Comparison of ENCODE assay signal across 1 cellular context in genomic region chr19:556611-557382, GRCh38.
TF ChIP-seq lines count a peak whose summit lies in the region.

No MANE protein-coding gene starts in this region.

TF ChIP-seq in HepG2, 621 proteins besides CTCF, POLR2A, EP300 and RAD21 (continued from another document and continues in another):
- peak; percentile 26; the same call in 1 of the 2 replicates for TF ChIP-seq ZFY (CRISPR knock-in tag; IDR thresholded peaks at IDR 0.05)
- TF ChIP-seq RBFOX2 (IDR thresholded peaks at IDR 0.05; ENCODE audit: low read depth, low read length) = no peak
- TF ChIP-seq TBX2 (CRISPR knock-in tag; IDR thresholded peaks at IDR 0.05; ENCODE audit: borderline replicate concordance) = no peak
- no peak for TF ChIP-seq JARID2 (CRISPR knock-in tag; IDR thresholded peaks at IDR 0.05; ENCODE audit: insufficient replicate concordance)
- no peak for TF ChIP-seq ZNF660 (CRISPR knock-in tag; IDR thresholded peaks at IDR 0.05; ENCODE audit: borderline replicate concordance, low read depth)
- no peak for TF ChIP-seq KMT2A (CRISPR knock-in tag; IDR thresholded peaks at IDR 0.05)
- no peak for TF ChIP-seq ZBTB46 (CRISPR knock-in tag; IDR thresholded peaks at IDR 0.05; ENCODE audit: borderline replicate concordance)
- TF ChIP-seq FIP1L1 (IDR thresholded peaks at IDR 0.05; ENCODE audit: borderline replicate concordance, insufficient read depth, low read depth, low read length) = no peak
- 0 out of 2 replicates have a peak, but pooled peaks have one; percentile 33 for TF ChIP-seq ZBTB14 (CRISPR knock-in tag; IDR thresholded peaks at IDR 0.05)
- no peak for TF ChIP-seq CREB3 (CRISPR knock-in tag; IDR thresholded peaks at IDR 0.05)
- TF ChIP-seq ZNF775 (CRISPR knock-in tag; IDR thresholded peaks at IDR 0.05; ENCODE audit: borderline replicate concordance) = no peak
- TF ChIP-seq ZNF484 (CRISPR knock-in tag; IDR thresholded peaks at IDR 0.05; ENCODE audit: borderline replicate concordance, low read depth) = no peak; the same call in 1 of the 2 replicates
- TF ChIP-seq PHF8 (CRISPR knock-in tag; IDR thresholded peaks at IDR 0.05) = no peak
- no peak for TF ChIP-seq FOSL1 (CRISPR knock-in tag; IDR thresholded peaks at IDR 0.05; ENCODE audit: borderline replicate concordance)
- TF ChIP-seq THYN1 (CRISPR knock-in tag; IDR thresholded peaks at IDR 0.05; ENCODE audit: borderline replicate concordance, low read depth) = no peak
- TF ChIP-seq ZNF224 (CRISPR knock-in tag; IDR thresholded peaks at IDR 0.05) = no peak
- no peak for TF ChIP-seq ZNF207 (IDR thresholded peaks at IDR 0.05; ENCODE audit: borderline replicate concordance)
- TF ChIP-seq ZNF841 (CRISPR knock-in tag; IDR thresholded peaks at IDR 0.05; ENCODE audit: borderline replicate concordance) = no peak
- TF ChIP-seq ZNF597 (CRISPR knock-in tag; IDR thresholded peaks at IDR 0.05) = no peak
- TF ChIP-seq ZNF672 (CRISPR knock-in tag; IDR thresholded peaks at IDR 0.05) = no peak
- no peak for TF ChIP-seq SNRNP70 (IDR thresholded peaks at IDR 0.05; ENCODE audit: low read depth, low read length)
- no peak for TF ChIP-seq ZC3H4 (CRISPR knock-in tag; IDR thresholded peaks at IDR 0.05; ENCODE audit: borderline replicate concordance)
- no peak; the same call in 1 of the 2 replicates for TF ChIP-seq PITX1 (CRISPR knock-in tag; IDR thresholded peaks at IDR 0.05)
- TF ChIP-seq MTF2 (CRISPR knock-in tag; IDR thresholded peaks at IDR 0.05; ENCODE audit: borderline replicate concordance) = no peak
- no peak for TF ChIP-seq NCOA5 (CRISPR knock-in tag; IDR thresholded peaks at IDR 0.05)
- TF ChIP-seq KLF9 (CRISPR knock-in tag; IDR thresholded peaks at IDR 0.05; ENCODE audit: low read depth) = no peak
- no peak for TF ChIP-seq HMGXB4 (CRISPR knock-in tag; IDR thresholded peaks at IDR 0.05; ENCODE audit: borderline replicate concordance in 1 of 2, low read depth in 1 of 2)
- TF ChIP-seq ZNF253 (CRISPR knock-in tag; IDR thresholded peaks at IDR 0.05; ENCODE audit: borderline replicate concordance) = no peak
- TF ChIP-seq IRX3 (CRISPR knock-in tag; IDR thresholded peaks at IDR 0.05; ENCODE audit: borderline replicate concordance, low read depth) = no peak
- no peak; the same call in 1 of the 2 replicates for TF ChIP-seq ZNF790 (CRISPR knock-in tag; IDR thresholded peaks at IDR 0.05; ENCODE audit: borderline replicate concordance)
- no peak for TF ChIP-seq IRF1 (CRISPR knock-in tag; IDR thresholded peaks at IDR 0.05; ENCODE audit: low read depth)
- no peak for TF ChIP-seq SUZ12 (IDR thresholded peaks at IDR 0.05; ENCODE audit: low read depth, low read length)
- TF ChIP-seq ARID3A (IDR thresholded peaks at IDR 0.05; ENCODE audit: low read depth, low read length) = no peak
- TF ChIP-seq ZNF34 (CRISPR knock-in tag; IDR thresholded peaks at IDR 0.05; ENCODE audit: borderline replicate concordance) = no peak
- TF ChIP-seq ZNF263 (CRISPR knock-in tag; IDR thresholded peaks at IDR 0.05) = peak; percentile 45; the same call in 1 of the 2 replicates
- peak; percentile 25; the same call in 1 of the 2 replicates for TF ChIP-seq MED1 (CRISPR knock-in tag; IDR thresholded peaks at IDR 0.05)
- no peak for TF ChIP-seq PBX2 (CRISPR knock-in tag; IDR thresholded peaks at IDR 0.05)
- TF ChIP-seq ZNF317 (CRISPR knock-in tag; IDR thresholded peaks at IDR 0.05) = no peak
- no peak for TF ChIP-seq DMTF1 (CRISPR knock-in tag; IDR thresholded peaks at IDR 0.05)
- TF ChIP-seq NFYC (CRISPR knock-in tag; IDR thresholded peaks at IDR 0.05) = no peak
- TF ChIP-seq KLF6 (CRISPR knock-in tag; IDR thresholded peaks at IDR 0.05) = no peak
- TF ChIP-seq PREB (CRISPR knock-in tag; IDR thresholded peaks at IDR 0.05) = no peak
- TF ChIP-seq TEF (CRISPR knock-in tag; IDR thresholded peaks at IDR 0.05) = no peak
- no peak for TF ChIP-seq SIX1 (CRISPR knock-in tag; IDR thresholded peaks at IDR 0.05; ENCODE audit: borderline replicate concordance)
- no peak for TF ChIP-seq NR1H2 (CRISPR knock-in tag; IDR thresholded peaks at IDR 0.05; ENCODE audit: borderline replicate concordance, low read depth)
- no peak for TF ChIP-seq ERF (CRISPR knock-in tag; IDR thresholded peaks at IDR 0.05)
- no peak for TF ChIP-seq TARDBP (CRISPR knock-in tag; IDR thresholded peaks at IDR 0.05)
- TF ChIP-seq ZFP41 (CRISPR knock-in tag; IDR thresholded peaks at IDR 0.05; ENCODE audit: borderline replicate concordance) = no peak
- no peak for TF ChIP-seq HHEX (CRISPR knock-in tag; IDR thresholded peaks at IDR 0.05)
- TF ChIP-seq GZF1 (CRISPR knock-in tag; IDR thresholded peaks at IDR 0.05) = no peak
- TF ChIP-seq PRPF4 (IDR thresholded peaks at IDR 0.05; ENCODE audit: low read depth, low read length, poor library complexity, severe bottlenecking) = no peak
